ENCODE assay signal across 17 cellular contexts in the genomic region with DNA sequence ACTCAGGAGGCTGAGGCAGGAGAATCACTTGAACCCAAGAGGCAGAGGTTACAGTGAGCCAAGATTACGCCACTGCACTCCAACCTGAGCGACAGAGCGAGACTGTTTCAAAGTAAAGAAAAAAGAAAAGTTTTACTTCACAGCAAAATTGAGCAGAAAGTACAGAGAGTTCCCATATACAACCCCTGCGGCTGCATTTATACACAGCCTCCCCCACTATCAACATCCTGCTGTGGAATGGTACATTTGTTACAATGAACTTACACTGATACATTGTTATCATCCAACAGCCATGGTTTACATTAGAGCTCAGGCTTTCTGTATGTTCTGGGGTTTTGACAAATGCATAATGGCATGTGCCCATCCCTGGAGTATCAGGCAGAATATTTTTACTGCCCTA. TPM values are rescaled to one million over a fixed set of nuclear protein-coding genes. Genes with fewer than 3 reads are reported as not detected.
DNase-seq lines count a peak whose midpoint lies in the region; ATAC-seq and TF ChIP-seq lines count a peak whose summit lies in the region.
"Had no signal": no experiment of that assay in that cellular context is flagged by ENCODE, and none has a peak within 500 bp of the region (broad histone marks: within the 10 kb centered on the region; RNA-seq: fewer than 3 reads in every experiment).

No MANE protein-coding gene starts in this region.

- no peak for TF ChIP-seq EP300 in sigmoid colon (IDR thresholded peaks at IDR 0.05)

- H4K5ac ChIP-seq in IMR-90 (ENCODE audit: low read depth, low read length): no peak overlapping the region

- POLR2A ChIA-PET in CD4-positive, alpha-beta T cell (lab: Charles Lee): no interaction called here
- POLR2A ChIA-PET in IMR-90 (lab: Charles Lee; ENCODE audit: unreplicated experiment): no interaction called here

- no peak overlapping the region for H4K8ac ChIP-seq in IMR-90 (ENCODE audit: low read depth in 2 of 2, low read length in 2 of 2)

- no peak overlapping the region for H3K4me2 ChIP-seq in IMR-90 (ENCODE audit: low read depth, low read length)
- H3K4me2 ChIP-seq: GM23338 had no signal

- no peak overlapping the region for H4K91ac ChIP-seq in IMR-90 (ENCODE audit: insufficient read depth, low read depth, low read length)

- H3K4me1 ChIP-seq in IMR-90 (ENCODE audit: control insufficient read depth, insufficient read depth, low read length): peaks cover 7% of the 10 kb centered on the region; the same call in 1 of the 2 replicates
- peaks cover 2 to 22% (median 13%) of the 10 kb centered on the region in 4 donors for H3K4me1 ChIP-seq in sigmoid colon
- H3K4me1 ChIP-seq: Caco-2 had no signal

- no peaks in the 10 kb centered on the region for H3K9me3 ChIP-seq in CD4-positive, alpha-beta T cell (ENCODE audit: control insufficient read depth, low read length)
- no peaks in the 10 kb centered on the region for H3K9me3 ChIP-seq in IMR-90 (ENCODE audit: control insufficient read depth, insufficient read depth, low read length)
- no peaks in the 10 kb centered on the region for H3K9me3 ChIP-seq in sigmoid colon
- H3K9me3 ChIP-seq: Caco-2 had no signal

- H3K4me3 Mint-ChIP-seq in CD4-positive, alpha-beta T cell: peak overlapping the region; percentile 62
- H3K4me3 Mint-ChIP-seq: CD8-positive, alpha-beta T cell; GM23338; H9 had no signal

- H3K9me3 Mint-ChIP-seq in CD4-positive, alpha-beta T cell: no peaks in the 10 kb centered on the region
- H3K9me3 Mint-ChIP-seq: CD8-positive, alpha-beta T cell; H9 had no signal

- no peak overlapping the region for H2BK20ac ChIP-seq in IMR-90 (ENCODE audit: low read depth, low read length)

- H3K27ac ChIP-seq in CD4-positive, alpha-beta T cell (ENCODE audit: low read depth, low read length): no peak overlapping the region
- H3K27ac ChIP-seq in IMR-90 (ENCODE audit: insufficient read depth, low read length): no peak overlapping the region
- H3K27ac ChIP-seq in sigmoid colon: no peak overlapping the region

- no peak for DNase-seq in CD4-positive, alpha-beta T cell
- no peak for DNase-seq in IMR-90
- peak; percentile 15 for DNase-seq in sigmoid colon
- no peak for DNase-seq in anterior cingulate cortex (lab: John Stamatoyannopoulos, UW)
- DNase-seq: C1 segment of cervical spinal cord; CD8-positive, alpha-beta T cell; DMS153; DND-41; GDM1; H9 had no signal

- H3K18ac ChIP-seq in IMR-90 (ENCODE audit: low read depth, low read length): no peak overlapping the region

- no peaks in the 10 kb centered on the region for H4K20me1 ChIP-seq in IMR-90 (ENCODE audit: insufficient read depth, low read length)

- peak overlapping the region; percentile 32 for H3K27ac Mint-ChIP-seq in CD4-positive, alpha-beta T cell
- H3K27ac Mint-ChIP-seq: CD8-positive, alpha-beta T cell; GM23338; H9 had no signal

- peaks cover 23% of the 10 kb centered on the region for H3K4me1 Mint-ChIP-seq in CD4-positive, alpha-beta T cell (ENCODE audit: low read depth)

- H3K27me3 Mint-ChIP-seq in CD4-positive, alpha-beta T cell: peaks cover 44% of the 10 kb centered on the region

- BruUV-seq in IMR-90 (replicated peaks; lab: Mats Ljungman, UMichigan): no TSS peak

- no peaks in the 10 kb centered on the region for H3K36me3 ChIP-seq in IMR-90 (ENCODE audit: control insufficient read depth, insufficient read depth, low read length)
- H3K36me3 ChIP-seq in sigmoid colon: no peaks in the 10 kb centered on the region

- no peak for TF ChIP-seq CTCF in CD4-positive, alpha-beta T cell (IDR thresholded peaks at IDR 0.05)
- TF ChIP-seq CTCF in IMR-90 (conservative IDR thresholded peaks at IDR 0.05; ENCODE audit: low read depth, low read length) (no peak), sigmoid colon (IDR thresholded peaks at IDR 0.05) (no peak)

- TF ChIP-seq RAD21 in IMR-90 (IDR thresholded peaks at IDR 0.05; ENCODE audit: low read length): no peak

- H3K4ac ChIP-seq in IMR-90 (ENCODE audit: low read depth, low read length): no peak overlapping the region

- no peak overlapping the region for H2BK5ac ChIP-seq in IMR-90 (ENCODE audit: low read depth, low read length, poor library complexity, severe bottlenecking)

- peaks cover 17 to 25% of the 10 kb centered on the region in 2 experiments for H3K79me1 ChIP-seq in IMR-90 (ENCODE audit: low read depth in 1 of 2, low read length in 2 of 2)

- no peak overlapping the region for H2AK5ac ChIP-seq in IMR-90 (ENCODE audit: low read depth, low read length)

- in situ Hi-C loops in IMR-90 (cut with MboI; ENCODE audit: low sequenced_read_pairs): no loop called here

- H2AFZ ChIP-seq in IMR-90 (replicated peaks; ENCODE audit: low read length, poor library complexity): peak overlapping the region; percentile 51
- H2AFZ ChIP-seq: GM23338 had no signal

- no peak overlapping the region for H3K4me3 ChIP-seq in IMR-90 (ENCODE audit: insufficient read depth, low read depth, low read length)
- H3K4me3 ChIP-seq in sigmoid colon: no peak overlapping the region
- H3K4me3 ChIP-seq: GM12878, GM23338 had no signal

- intact Hi-C loops in CD4-positive, alpha-beta T cell (cut with DNase I, micrococcal nuclease): loop anchor here in 1 of 2 experiments (10.0 kb wide), 2 partner anchors 763 to 1397 kb away; a partner anchor contains a TSS
- intact Hi-C loops in IMR-90 (cut with micrococcal nuclease) (no loop called here), sigmoid colon (cut with DNase I) (loop anchor here (10.0 kb wide), 1 partner anchor 827 kb away; a partner anchor contains a TSS)

- H3K27me3 ChIP-seq in CD4-positive, alpha-beta T cell (ENCODE audit: control insufficient read depth, insufficient read depth, low read length): peaks cover 18% of the 10 kb centered on the region
- no peaks in the 10 kb centered on the region for H3K27me3 ChIP-seq in IMR-90 (ENCODE audit: control insufficient read depth, insufficient read depth, low read length)
- peaks cover 0 to 39% (median 15%) of the 10 kb centered on the region in 3 donors for H3K27me3 ChIP-seq in sigmoid colon

- dilution Hi-C loops in IMR-90 (cut with HindIII; ENCODE audit: low sequenced_read_pairs, unreplicated experiment): no loop called here

- H2BK120ac ChIP-seq in IMR-90 (ENCODE audit: low read depth, low read length): no peak overlapping the region

- no peak overlapping the region for H3K14ac ChIP-seq in IMR-90 (replicated peaks; ENCODE audit: low read depth, low read length)

- no peak overlapping the region for H2BK15ac ChIP-seq in IMR-90 (ENCODE audit: low read depth, low read length)

- H3K36me3 Mint-ChIP-seq in CD4-positive, alpha-beta T cell (ENCODE audit: low read depth): peaks cover 17% of the 10 kb centered on the region

- peaks cover 7% of the 10 kb centered on the region for H3K9me1 ChIP-seq in IMR-90 (ENCODE audit: insufficient read depth, low read length)

- no peak overlapping the region for H2AK9ac ChIP-seq in IMR-90 (replicated peaks; ENCODE audit: low read depth, low read length, poor library complexity)

- no peak for TF ChIP-seq POLR2A in IMR-90 (IDR thresholded peaks at IDR 0.05; ENCODE audit: low read depth, low read length)
- TF ChIP-seq POLR2A in sigmoid colon (IDR thresholded peaks at IDR 0.05): no peak

- no CpG with 5 or more reads among the region's 4 CpGs for WGBS in IMR-90 (ENCODE audit: extremely low coverage in 2 of 2, insufficient read length in 1 of 2), 2 experiments
- 81 to 84% methylated on average over 4 of the region's 4 CpGs for WGBS in sigmoid colon, 2 donors

- CTCF ChIA-PET in CD4-positive, alpha-beta T cell (lab: Charles Lee): no interaction called here
- CTCF ChIA-PET in IMR-90 (lab: Yijun Ruan, JAX): interaction anchor here (0.6 kb wide), 1 partner anchor 11 kb away, joined by 3 read pairs; no protein-coding TSS in a partner anchor

- H3K56ac ChIP-seq in IMR-90 (ENCODE audit: extremely low read depth, insufficient read depth, low read length): no peak overlapping the region

- no peak overlapping the region for H3K23ac ChIP-seq in IMR-90 (ENCODE audit: low read depth, low read length)

- no peak for ATAC-seq in CD4-positive, alpha-beta T cell (ENCODE audit: poor library complexity)
- ATAC-seq in IMR-90 (ENCODE audit: low read depth) (no peak), GM19023 (IDR thresholded peaks at IDR 0.05; ENCODE audit: unreplicated experiment) (no peak), HG03108 (IDR thresholded peaks at IDR 0.05; ENCODE audit: unreplicated experiment) (no peak)
- ATAC-seq: CD8-positive, alpha-beta T cell; GM12878; GM23338; HCT116 had no signal

- no peak overlapping the region for H3K9ac ChIP-seq in IMR-90 (ENCODE audit: low read depth, low read length)

TF ChIP-seq in IMR-90, 13 proteins besides CTCF, POLR2A, EP300 and RAD21 (continues in another document):
- TF ChIP-seq RCOR1 (IDR thresholded peaks at IDR 0.05; ENCODE audit: insufficient replicate concordance, low read length) (no peak), CHD1 (IDR thresholded peaks at IDR 0.05; ENCODE audit: low read depth, low read length) (no peak), MAZ (IDR thresholded peaks at IDR 0.05; ENCODE audit: borderline replicate concordance, low read depth, low read length) (no peak)

RNA-seq across cellular contexts. Expression of a gene that starts 2.6 kb away (rescaled TPM):
- 1 to 10 TPM; 7.3 to 7.9 TPM for total RNA-seq in CD4-positive, alpha-beta T cell
- total RNA-seq in IMR-90 (2012; rRNA removed): 7.8 and 8.2 TPM in 2 replicates
- 13.7 and 16.8 TPM in 2 replicates for polyA plus RNA-seq in IMR-90 (2012; rRNA removed)
- polyA plus RNA-seq in IMR-90 (2012; cell fraction: cytosol; rRNA removed): 5.6 and 7.9 TPM in 2 replicates
- 71.8 and 97.1 TPM in 2 replicates for polyA plus RNA-seq in IMR-90 (2012; cell fraction: nucleus; rRNA removed; ENCODE audit: low replicate concordance)
- 10 to 100 TPM; 10.7 to 18.8 (median 11.9) TPM for total RNA-seq in sigmoid colon
- polyA plus RNA-seq in sigmoid colon: 10 to 100 TPM in 1 of 3 donors, 1 to 10 TPM in 2; 5.5 to 12.9 (median 6.6) TPM

RNA-seq across cellular contexts. Expression of a gene that starts 9.0 kb away (rescaled TPM):
- total RNA-seq in CD4-positive, alpha-beta T cell: under 1 TPM; 0.11 to 0.19 TPM
- 0.90 and 1.1 TPM in 2 replicates for total RNA-seq in IMR-90 (2012; rRNA removed)
- 6.4 and 9.2 TPM in 2 replicates for polyA plus RNA-seq in IMR-90 (2012; rRNA removed)
- 5.5 and 8.7 TPM in 2 replicates for polyA plus RNA-seq in IMR-90 (2012; cell fraction: cytosol; rRNA removed)
- 4.3 and 7.4 TPM in 2 replicates for polyA plus RNA-seq in IMR-90 (2012; cell fraction: nucleus; rRNA removed; ENCODE audit: low replicate concordance)
- total RNA-seq in sigmoid colon: under 1 TPM; under 0.01 to 0.81 (median 0.39) TPM
- under 1 TPM in 2 of 3 donors, not detected in 1; 0.25 to 0.60 TPM for polyA plus RNA-seq in sigmoid colon
- total RNA-seq: Caco-2, GM12878, GM23338, H9 had no signal
- polyA plus RNA-seq: GM12878 had no signal

RNA-seq across cellular contexts. Expression of a gene that starts 20.8 kb away (rescaled TPM):
- total RNA-seq in CD4-positive, alpha-beta T cell: not detected
- 15.2 and 23.9 TPM in 2 replicates for total RNA-seq in IMR-90 (2012; rRNA removed)
- 25.8 and 29.9 TPM in 2 replicates for polyA plus RNA-seq in IMR-90 (2012; rRNA removed)
- polyA plus RNA-seq in IMR-90 (2012; cell fraction: cytosol; rRNA removed): 59.6 and 70.0 TPM in 2 replicates
- polyA plus RNA-seq in IMR-90 (2012; cell fraction: nucleus; rRNA removed; ENCODE audit: low replicate concordance): 22.9 and 59.6 TPM in 2 replicates
- total RNA-seq in sigmoid colon: under 1 TPM in 3 of 4 donors, not detected in 1; 0.14 to 0.36 (median 0.28) TPM
- polyA plus RNA-seq in sigmoid colon: 1 to 10 TPM in 1 of 3 donors, under 1 TPM in 2; 0.60 to 1.6 (median 0.80) TPM
- total RNA-seq: GM12878 had no signal
- polyA plus RNA-seq: GM23338 had no signal

RNA-seq across cellular contexts. Expression of a gene that starts 47.3 kb away (rescaled TPM):
- total RNA-seq in CD4-positive, alpha-beta T cell: not detected
- total RNA-seq in IMR-90 (2012; rRNA removed) (2.7 and 4.2 TPM in 2 replicates), sigmoid colon (10 to 100 TPM; 44.6 to 74.2 (median 59.3) TPM)
- polyA plus RNA-seq in IMR-90 (2012; rRNA removed) (33.0 and 34.5 TPM in 2 replicates), sigmoid colon (1 to 10 TPM; 2.5 to 8.5 (median 4.8) TPM)
- 33.7 and 84.8 TPM in 2 replicates for polyA plus RNA-seq in IMR-90 (2012; cell fraction: cytosol; rRNA removed)
- 98.2 and 101 TPM in 2 replicates for polyA plus RNA-seq in IMR-90 (2012; cell fraction: nucleus; rRNA removed; ENCODE audit: low replicate concordance)
- total RNA-seq: A673; CD8-positive, alpha-beta T cell; GM12878; H9 had no signal

Comparison
In these comparisons a context has a peak if more than half of its experiments do, and no peak if none do; other contexts are left out.
1. RNA of a gene that starts 20.8 kb away (total RNA-seq): 15.2 to 23.9 TPM in IMR-90; 0.14 to 0.36 TPM in sigmoid colon and not detected in CD4-positive, alpha-beta T cell; every median in the first group is over 10 times any median in the second.